In genomic region chr2:148542614-148543013, GRCh38 we compare ENCODE assay signal across 35 cellular contexts.
"Had no signal": no experiment of that assay in that cellular context is flagged by ENCODE, and none has a peak within 500 bp of the region (broad histone marks: within the 10 kb centered on the region; RNA-seq: fewer than 3 reads in every experiment).

No MANE protein-coding gene starts in this region.

- H2AFZ ChIP-seq: hepatocyte had no signal

- FAIRE-seq: astrocyte, bronchial epithelial cell, colon, endometrium, endothelial cell of umbilical vein had no signal

- H3K4me2 ChIP-seq: hepatocyte had no signal

- H3K9me3 ChIP-seq: esophagus squamous epithelium, gastroesophageal sphincter, heart right ventricle had no signal

- ATAC-seq: activated T-cell treated with anti-CD3 and anti-CD28 coated beads, Interleukin-2, amount 50 U/mL, for 4 hours; effector memory CD8-positive, alpha-beta T cell; gastroesophageal sphincter; heart right ventricle; T-helper 17 cell had no signal

- H3K4me3 ChIP-seq: esophagus squamous epithelium, gastroesophageal sphincter, heart right ventricle, hepatocyte had no signal

- H3K4me1 ChIP-seq: esophagus squamous epithelium, gastroesophageal sphincter had no signal

- H3K27me3 Mint-ChIP-seq: activated CD4-positive, alpha-beta memory T cell treated with anti-CD3 and anti-CD28 coated beads, Interleukin-2, amount 10 ng/mL, durations not matched to agents 7 days and 5 days; activated CD4-positive, alpha-beta T cell treated with anti-CD3 and anti-CD28 coated beads, Interleukin-2, amount 10 ng/mL, durations not matched to agents 7 days and 5 days; activated naive CD4-positive, alpha-beta T cell treated with anti-CD3 and anti-CD28 coated beads, Interleukin-2, amount 50 U/mL, for 24 hours; activated naive CD8-positive, alpha-beta T cell treated with anti-CD3 and anti-CD28 coated beads, Interleukin-2, amount 10 ng/mL, durations not matched to agents 7 days and 5 days; T-helper 17 cell had no signal

- H3K36me3 ChIP-seq: brain microvascular endothelial cell, esophagus squamous epithelium, gastroesophageal sphincter, heart right ventricle had no signal

- H3K79me2 ChIP-seq: hepatocyte had no signal

- H3K9me3 Mint-ChIP-seq: activated CD4-positive, alpha-beta memory T cell treated with anti-CD3 and anti-CD28 coated beads, Interleukin-2, amount 10 ng/mL, durations not matched to agents 7 days and 5 days; activated naive CD4-positive, alpha-beta T cell treated with anti-CD3 and anti-CD28 coated beads for 36 hours; activated naive CD4-positive, alpha-beta T cell treated with anti-CD3 and anti-CD28 coated beads, Interleukin-2, amount 50 U/mL, for 24 hours; activated T-cell treated with anti-CD3 and anti-CD28 coated beads, Interleukin-2, amount 50 U/mL, for 4 hours; central memory CD8-positive, alpha-beta T cell; effector memory CD8-positive, alpha-beta T cell had no signal

- H3K36me3 Mint-ChIP-seq: activated naive CD4-positive, alpha-beta T cell treated with anti-CD3 and anti-CD28 coated beads, Interleukin-2, amount 50 U/mL, for 24 hours had no signal

- H3K27ac Mint-ChIP-seq: activated CD4-positive, alpha-beta memory T cell treated with anti-CD3 and anti-CD28 coated beads, Interleukin-2, amount 10 ng/mL, durations not matched to agents 7 days and 5 days; activated CD4-positive, alpha-beta T cell treated with anti-CD3 and anti-CD28 coated beads, Interleukin-2, amount 10 ng/mL, durations not matched to agents 7 days and 5 days; activated naive CD4-positive, alpha-beta T cell treated with anti-CD3 and anti-CD28 coated beads for 36 hours; activated naive CD4-positive, alpha-beta T cell treated with anti-CD3 and anti-CD28 coated beads, Interleukin-2, amount 50 U/mL, for 24 hours; activated naive CD8-positive, alpha-beta T cell treated with anti-CD3 and anti-CD28 coated beads, Interleukin-2, amount 10 ng/mL, durations not matched to agents 7 days and 5 days; activated T-helper 2 cell treated with anti-CD3 and anti-CD28 coated beads, Interferon-gamma antibody, Interleukin-2, Interleukin-4, amounts not matched to agents 10 μg/mL and 5 μg/mL and 100 μg/mL, durations not matched to agents 14 hours and 24 hours and 36 hours; effector memory CD8-positive, alpha-beta T cell; T-helper 17 cell; T-helper 2 cell treated with Interferon-gamma antibody and Interleukin-4, amounts not matched to agents 5 μg/mL and 100 μg/mL, for 36 hours had no signal

- DNase-seq: activated CD4-positive, alpha-beta memory T cell treated with anti-CD3 and anti-CD28 coated beads, Interleukin-2, amount 10 ng/mL, durations not matched to agents 7 days and 5 days; activated CD4-positive, alpha-beta T cell treated with anti-CD3 and anti-CD28 coated beads for 4 hours; activated CD4-positive, alpha-beta T cell treated with anti-CD3 and anti-CD28 coated beads, Interleukin-2, amount 10 ng/mL, durations not matched to agents 7 days and 5 days; activated CD4-positive, alpha-beta T cell treated with anti-CD3 and anti-CD28 coated beads, Interleukin-2, amount 50 U/mL, for 4 hours; activated CD4-positive, CD25-positive, alpha-beta regulatory T cell; activated CD4-positive, CD25-positive, alpha-beta regulatory T cell treated with anti-CD3 and anti-CD28 coated beads, Interleukin-2, amount 50 U/mL, for 72 hours; activated effector memory CD4-positive, alpha-beta T cell treated with anti-CD3 and anti-CD28 coated beads, Interleukin-2, amount 50 U/mL, for 16 hours; activated naive CD4-positive, alpha-beta T cell treated with anti-CD3 and anti-CD28 coated beads for 36 hours; activated naive CD8-positive, alpha-beta T cell treated with anti-CD3 and anti-CD28 coated beads, Interleukin-2, amount 10 ng/mL, durations not matched to agents 7 days and 5 days; activated T-cell treated with anti-CD3 and anti-CD28 coated beads, Interleukin-2, amount 50 U/mL, for 4 hours; amniotic stem cell; anterior cingulate cortex; brain microvascular endothelial cell; cortex of kidney; dermis blood vessel endothelial cell; effector CD4-positive, alpha-beta T cell; effector memory CD8-positive, alpha-beta T cell; esophagus squamous epithelium; foreskin melanocyte; heart right ventricle; T-helper 1 cell; T-helper 17 cell; T1000 had no signal

- H3K27ac ChIP-seq: brain microvascular endothelial cell, epithelial cell of prostate, esophagus squamous epithelium, gastroesophageal sphincter, heart right ventricle, hepatocyte had no signal

- H3K4me3 Mint-ChIP-seq: activated CD4-positive, alpha-beta memory T cell treated with anti-CD3 and anti-CD28 coated beads, Interleukin-2, amount 10 ng/mL, durations not matched to agents 7 days and 5 days; activated CD4-positive, alpha-beta T cell treated with anti-CD3 and anti-CD28 coated beads, Interleukin-2, amount 10 ng/mL, durations not matched to agents 7 days and 5 days; activated naive CD4-positive, alpha-beta T cell treated with anti-CD3 and anti-CD28 coated beads for 36 hours; activated naive CD4-positive, alpha-beta T cell treated with anti-CD3 and anti-CD28 coated beads, Interleukin-2, amount 50 U/mL, for 24 hours; activated naive CD8-positive, alpha-beta T cell treated with anti-CD3 and anti-CD28 coated beads, Interleukin-2, amount 10 ng/mL, durations not matched to agents 7 days and 5 days; activated T-cell treated with anti-CD3 and anti-CD28 coated beads, Interleukin-2, amount 50 U/mL, for 4 hours; central memory CD8-positive, alpha-beta T cell; effector memory CD8-positive, alpha-beta T cell; T-helper 17 cell; T-helper 2 cell treated with Interferon-gamma antibody and Interleukin-4, amounts not matched to agents 5 μg/mL and 100 μg/mL, for 36 hours had no signal

- H3K27me3 ChIP-seq: brain microvascular endothelial cell, esophagus squamous epithelium, heart right ventricle, hepatocyte had no signal
